28 cellular contexts compared by ENCODE assay signal in the genomic region with DNA sequence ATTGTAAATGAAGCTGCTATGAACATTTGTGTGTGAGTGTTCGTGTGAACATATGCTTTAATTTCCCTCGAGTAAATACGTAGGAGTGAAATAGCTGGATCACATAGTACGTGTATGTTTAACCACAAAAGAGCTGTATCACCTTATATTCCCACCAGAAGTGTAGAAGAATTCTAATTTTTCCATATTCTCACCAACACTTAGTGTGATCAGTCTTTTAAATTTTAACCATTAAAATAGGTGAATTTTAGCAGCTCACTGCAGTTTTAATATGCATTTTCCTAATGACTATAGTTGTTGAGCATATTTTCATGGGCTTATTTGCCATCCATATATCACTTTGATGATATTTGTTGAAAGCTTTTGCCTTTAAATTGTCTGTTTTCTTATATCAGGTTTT.
"Had no signal": no experiment of that assay in that cellular context is flagged by ENCODE, and none has a peak within 500 bp of the region (broad histone marks: within the 10 kb centered on the region; RNA-seq: fewer than 3 reads in every experiment).

No MANE protein-coding gene starts in this region.

- FAIRE-seq: colon, endometrium, endothelial cell of umbilical vein, frontal cortex had no signal

- H3K9me3 ChIP-seq: colonic mucosa, esophagus squamous epithelium, gastrocnemius medialis had no signal

- ATAC-seq: effector memory CD8-positive, alpha-beta T cell; esophagus mucosa; foreskin keratinocyte; gastrocnemius medialis; gastroesophageal sphincter; heart left ventricle; heart right ventricle had no signal

- H3K4me3 ChIP-seq: colonic mucosa, coronary artery, dorsolateral prefrontal cortex, esophagus muscularis mucosa, esophagus squamous epithelium, gastrocnemius medialis, gastroesophageal sphincter, heart left ventricle, heart right ventricle had no signal

- H3K36me3 ChIP-seq: colonic mucosa, esophagus muscularis mucosa, esophagus squamous epithelium, gastrocnemius medialis, gastroesophageal sphincter, heart left ventricle, heart right ventricle had no signal

- H3K27ac ChIP-seq: colonic mucosa, coronary artery, dorsolateral prefrontal cortex, epithelial cell of prostate, esophagus muscularis mucosa, esophagus squamous epithelium, foreskin keratinocyte, gastrocnemius medialis, gastroesophageal sphincter, heart left ventricle, heart right ventricle had no signal

- DNase-seq: colonic mucosa; cortex of kidney; dermis blood vessel endothelial cell; dorsolateral prefrontal cortex; effector CD4-positive, alpha-beta T cell; effector CD8-positive, alpha-beta T cell; effector memory CD4-positive, alpha-beta T cell; effector memory CD8-positive, alpha-beta T cell; endodermal cell; erythroblast; esophagus squamous epithelium; foreskin fibroblast; foreskin keratinocyte; foreskin melanocyte; gastrocnemius medialis; glutamatergic neuron; head of caudate nucleus; heart left ventricle; heart right ventricle had no signal

- H3K4me1 ChIP-seq: colonic mucosa, esophagus muscularis mucosa, esophagus squamous epithelium, gastrocnemius medialis, gastroesophageal sphincter, heart left ventricle had no signal

- H3K27me3 ChIP-seq: colonic mucosa, foreskin keratinocyte had no signal
